ENCODE assay signal across 10 cellular contexts in genomic region chr12:31406345-31406744, GRCh38.
DNase-seq lines count a peak whose midpoint lies in the region; ATAC-seq and TF ChIP-seq lines count a peak whose summit lies in the region.
"Had no signal": no experiment of that assay in that cellular context is flagged by ENCODE, and none has a peak within 500 bp of the region (broad histone marks: within the 10 kb centered on the region; RNA-seq: fewer than 3 reads in every experiment).

No MANE protein-coding gene starts in this region.

- ATAC-seq in GM19025 (IDR thresholded peaks at IDR 0.05; ENCODE audit: low read depth, unreplicated experiment), result peak; percentile 56
- ATAC-seq in HG02610 (IDR thresholded peaks at IDR 0.05; ENCODE audit: unreplicated experiment), result peak; percentile 82
- peak; percentile 42 for ATAC-seq in HG03521 (IDR thresholded peaks at IDR 0.05; ENCODE audit: unreplicated experiment)
- ATAC-seq in naive thymus-derived CD4-positive, alpha-beta T cell, result no peak

- DNase-seq in osteoblast (ENCODE audit: insufficient read length, low spot score, missing footprints) (peak; percentile 18), DMS53 treated with DMSO at 0.1 percent for 48 hours (lab: John Stamatoyannopoulos, UW; ENCODE audit: unreplicated experiment) (no peak), NCI-H187 (lab: John Stamatoyannopoulos, UW) (no peak), AML-193 (lab: John Stamatoyannopoulos, UW) (no peak)
- no peak for DNase-seq in naive thymus-derived CD4-positive, alpha-beta T cell
- DNase-seq: T-helper 9 cell had no signal

- H3K9me3 ChIP-seq in osteoblast (ENCODE audit: low read depth, low read length), result no peaks in the 10 kb centered on the region
- H3K9me3 ChIP-seq in naive thymus-derived CD4-positive, alpha-beta T cell (ENCODE audit: control insufficient read depth in 2 of 3, low read length in 3 of 3), result no peaks in the 10 kb centered on the region

- CTCF ChIA-PET in naive thymus-derived CD4-positive, alpha-beta T cell (lab: Charles Lee), result interaction anchor here (0.6 kb wide), 1 partner anchor 269 kb away, joined by 5 read pairs; no protein-coding TSS in a partner anchor

- H3K27ac Mint-ChIP-seq in naive thymus-derived CD4-positive, alpha-beta T cell, result peak overlapping the region in 1 of 9 donors; percentile 1
- H3K27ac Mint-ChIP-seq: activated T-helper 2 cell treated with anti-CD3 and anti-CD28 coated beads, Interferon-gamma antibody, Interleukin-2, Interleukin-4, amounts not matched to agents 10 μg/mL and 5 μg/mL and 100 μg/mL, durations not matched to agents 14 hours and 24 hours and 36 hours had no signal

- H3K4me1 ChIP-seq in osteoblast (ENCODE audit: insufficient read depth, low read length), result peaks cover 4% of the 10 kb centered on the region
- no peaks in the 10 kb centered on the region for H3K4me1 ChIP-seq in naive thymus-derived CD4-positive, alpha-beta T cell (ENCODE audit: control insufficient read depth in 2 of 2, insufficient read depth in 2 of 2, low read length in 2 of 2)

- no peak overlapping the region for H2AFZ ChIP-seq in osteoblast (ENCODE audit: low read length)

- H3K4me1 Mint-ChIP-seq in naive thymus-derived CD4-positive, alpha-beta T cell, result peaks cover 0 to 7% (median 0%) of the 10 kb centered on the region in 7 donors

- H3K79me2 ChIP-seq in osteoblast (ENCODE audit: insufficient read depth, low read length), result no peaks in the 10 kb centered on the region

- H3K27me3 Mint-ChIP-seq in naive thymus-derived CD4-positive, alpha-beta T cell, result peaks cover 0 to 2% (median 0%) of the 10 kb centered on the region in 5 donors

- H3K4me3 Mint-ChIP-seq in naive thymus-derived CD4-positive, alpha-beta T cell, result no peak overlapping the region

- H3K27ac ChIP-seq in osteoblast (ENCODE audit: low read depth, low read length), result no peak overlapping the region
- no peak overlapping the region for H3K27ac ChIP-seq in naive thymus-derived CD4-positive, alpha-beta T cell (ENCODE audit: low read depth, low read length)

- no peak overlapping the region for H3K4me2 ChIP-seq in osteoblast (ENCODE audit: insufficient read depth, low read length)

- no peak overlapping the region for H3K4me3 ChIP-seq in osteoblast (ENCODE audit: insufficient read depth, low read length)
- no peak overlapping the region for H3K4me3 ChIP-seq in naive thymus-derived CD4-positive, alpha-beta T cell (ENCODE audit: low read length)

- no peaks in the 10 kb centered on the region for H3K27me3 ChIP-seq in osteoblast (ENCODE audit: insufficient read depth, low read length)
- no peaks in the 10 kb centered on the region for H3K27me3 ChIP-seq in naive thymus-derived CD4-positive, alpha-beta T cell (ENCODE audit: control insufficient read depth in 2 of 2, insufficient read depth in 2 of 2, low read length in 2 of 2)

- H3K9me3 Mint-ChIP-seq in naive thymus-derived CD4-positive, alpha-beta T cell, result no peaks in the 10 kb centered on the region
- H3K9me3 Mint-ChIP-seq: activated T-helper 2 cell treated with anti-CD3 and anti-CD28 coated beads, Interferon-gamma antibody, Interleukin-2, Interleukin-4, amounts not matched to agents 10 μg/mL and 5 μg/mL and 100 μg/mL, durations not matched to agents 14 hours and 24 hours and 36 hours had no signal

- peaks cover 5% of the 10 kb centered on the region for H3K36me3 ChIP-seq in osteoblast (ENCODE audit: insufficient read depth, low read length)
- no peaks in the 10 kb centered on the region for H3K36me3 ChIP-seq in naive thymus-derived CD4-positive, alpha-beta T cell (ENCODE audit: control insufficient read depth in 2 of 3, insufficient read depth in 3 of 3, low read length in 3 of 3)

- no peaks in the 10 kb centered on the region for H3K36me3 Mint-ChIP-seq in naive thymus-derived CD4-positive, alpha-beta T cell

- H4K20me1 ChIP-seq in osteoblast (ENCODE audit: insufficient read depth, low read length), result no peaks in the 10 kb centered on the region

- no peak for TF ChIP-seq CTCF in osteoblast (IDR thresholded peaks at IDR 0.05; ENCODE audit: extremely low read depth, low read depth, low read length)

- POLR2A ChIA-PET in naive thymus-derived CD4-positive, alpha-beta T cell (lab: Charles Lee), result no interaction called here

- intact Hi-C loops in naive thymus-derived CD4-positive, alpha-beta T cell (cut with micrococcal nuclease), result loop anchor here in 1 of 2 donors (10.0 kb wide), 1 partner anchor 658 kb away; no protein-coding TSS in a partner anchor
